ENCODE assay signal across 22 cellular contexts in the genomic region with DNA sequence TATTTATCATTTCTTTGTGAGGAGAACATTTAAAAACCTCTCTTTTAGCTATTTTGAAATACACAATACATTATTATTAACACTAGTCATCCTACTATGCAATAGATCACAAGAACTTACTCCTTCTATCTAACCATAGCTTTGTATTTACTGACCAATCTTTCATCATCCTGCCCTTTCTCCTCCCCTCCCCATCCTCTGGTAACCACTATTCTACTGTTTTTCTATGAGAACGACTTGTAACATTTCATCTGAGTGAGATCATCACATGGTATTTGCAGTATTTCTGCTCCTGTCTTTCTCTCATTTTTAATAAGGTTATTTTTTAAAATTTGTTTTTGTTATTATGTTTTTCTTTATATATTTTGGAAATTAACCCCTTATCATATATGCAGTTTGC.
"Had no signal": no experiment of that assay in that cellular context is flagged by ENCODE, and none has a peak within 500 bp of the region (broad histone marks: within the 10 kb centered on the region; RNA-seq: fewer than 3 reads in every experiment).

No MANE protein-coding gene starts in this region.

- H3K36me3 Mint-ChIP-seq: activated CD4-positive, alpha-beta memory T cell treated with anti-CD3 and anti-CD28 coated beads for 36 hours; activated CD8-positive, alpha-beta memory T cell treated with anti-CD3 and anti-CD28 coated beads, Interleukin-2, amount 10 ng/mL, durations not matched to agents 7 days and 5 days; naive thymus-derived CD8-positive, alpha-beta T cell had no signal

- H3K9me3 Mint-ChIP-seq: activated CD4-positive, alpha-beta memory T cell treated with anti-CD3 and anti-CD28 coated beads for 36 hours; activated naive CD4-positive, alpha-beta T cell treated with anti-CD3 and anti-CD28 coated beads for 36 hours; activated naive CD8-positive, alpha-beta T cell treated with anti-CD3 and anti-CD28 coated beads, Interleukin-2, amount 50 U/mL, for 24 hours; activated T-helper 2 cell treated with anti-CD3 and anti-CD28 coated beads, Interferon-gamma antibody, Interleukin-2, Interleukin-4, amounts not matched to agents 10 μg/mL and 5 μg/mL and 100 μg/mL, durations not matched to agents 14 hours and 24 hours and 36 hours had no signal

- H3K27me3 Mint-ChIP-seq: activated CD4-positive, alpha-beta memory T cell treated with anti-CD3 and anti-CD28 coated beads for 36 hours; activated CD4-positive, alpha-beta T cell treated with anti-CD3 and anti-CD28 coated beads for 36 hours; activated CD8-positive, alpha-beta memory T cell treated with anti-CD3 and anti-CD28 coated beads, Interleukin-2, amount 10 ng/mL, durations not matched to agents 7 days and 5 days; activated naive CD8-positive, alpha-beta T cell treated with anti-CD3 and anti-CD28 coated beads, Interleukin-2, amount 50 U/mL, for 24 hours; naive thymus-derived CD8-positive, alpha-beta T cell; T-helper 17 cell had no signal

- H3K27me3 ChIP-seq: ascending aorta, colonic mucosa, gastrocnemius medialis, heart right ventricle, neutrophil, right atrium auricular region, suprapubic skin had no signal

- H3K4me1 Mint-ChIP-seq: activated CD4-positive, alpha-beta T cell treated with anti-CD3 and anti-CD28 coated beads for 36 hours; activated CD8-positive, alpha-beta memory T cell treated with anti-CD3 and anti-CD28 coated beads, Interleukin-2, amount 10 ng/mL, durations not matched to agents 7 days and 5 days; activated naive CD8-positive, alpha-beta T cell treated with anti-CD3 and anti-CD28 coated beads, Interleukin-2, amount 50 U/mL, for 24 hours; naive thymus-derived CD8-positive, alpha-beta T cell; T-helper 17 cell had no signal

- H3K27ac Mint-ChIP-seq: activated CD4-positive, alpha-beta memory T cell treated with anti-CD3 and anti-CD28 coated beads for 36 hours; activated CD4-positive, alpha-beta T cell treated with anti-CD3 and anti-CD28 coated beads for 36 hours; activated CD8-positive, alpha-beta memory T cell treated with anti-CD3 and anti-CD28 coated beads, Interleukin-2, amount 10 ng/mL, durations not matched to agents 7 days and 5 days; activated naive CD4-positive, alpha-beta T cell treated with anti-CD3 and anti-CD28 coated beads for 36 hours; activated naive CD8-positive, alpha-beta T cell treated with anti-CD3 and anti-CD28 coated beads, Interleukin-2, amount 50 U/mL, for 24 hours; activated T-helper 2 cell treated with anti-CD3 and anti-CD28 coated beads, Interferon-gamma antibody, Interleukin-2, Interleukin-4, amounts not matched to agents 10 μg/mL and 5 μg/mL and 100 μg/mL, durations not matched to agents 14 hours and 24 hours and 36 hours; naive thymus-derived CD8-positive, alpha-beta T cell; T-helper 17 cell had no signal

- ATAC-seq: activated CD4-positive, alpha-beta T cell treated with anti-CD3 and anti-CD28 coated beads for 36 hours; activated CD8-positive, alpha-beta memory T cell treated with anti-CD3 and anti-CD28 coated beads, Interleukin-2, amount 10 ng/mL, durations not matched to agents 7 days and 5 days; activated naive CD8-positive, alpha-beta T cell treated with anti-CD3 and anti-CD28 coated beads, Interleukin-2, amount 50 U/mL, for 24 hours; gastrocnemius medialis; heart right ventricle; left lobe of liver; naive thymus-derived CD8-positive, alpha-beta T cell; stimulated activated naive CD8-positive, alpha-beta T cell treated with anti-CD3 and anti-CD28 coated beads, Interleukin-15, Interleukin-2, amounts not matched to agents 100 U/mL and 50 U/mL, for 24 hours; T-helper 17 cell had no signal

- DNase-seq: activated CD4-positive, alpha-beta memory T cell treated with anti-CD3 and anti-CD28 coated beads for 36 hours; activated CD4-positive, alpha-beta T cell treated with anti-CD3 and anti-CD28 coated beads for 36 hours; activated CD8-positive, alpha-beta memory T cell treated with anti-CD3 and anti-CD28 coated beads, Interleukin-2, amount 10 ng/mL, durations not matched to agents 7 days and 5 days; activated naive CD4-positive, alpha-beta T cell treated with anti-CD3 and anti-CD28 coated beads for 36 hours; activated naive CD8-positive, alpha-beta T cell treated with anti-CD3 and anti-CD28 coated beads, Interleukin-2, amount 50 U/mL, for 24 hours; activated T-cell treated with anti-CD3 and anti-CD28 coated beads, Interleukin-2, amount 50 U/mL, for 1 hour; central memory CD4-positive, alpha-beta T cell; colonic mucosa; gastrocnemius medialis; heart right ventricle; islet precursor cell; naive thymus-derived CD8-positive, alpha-beta T cell; small intestine; stimulated activated CD4-positive, alpha-beta T cell treated with anti-CD3 and anti-CD28 coated beads, Interleukin-4, amount 100 ng/mL, for 4 hours; stimulated activated naive CD8-positive, alpha-beta T cell treated with anti-CD3 and anti-CD28 coated beads, Interleukin-15, Interleukin-2, amounts not matched to agents 100 U/mL and 50 U/mL, for 24 hours; T-helper 17 cell had no signal

- H3K4me1 ChIP-seq: ascending aorta, colonic mucosa, gastrocnemius medialis, heart right ventricle, right atrium auricular region, suprapubic skin had no signal

- H3K4me3 ChIP-seq: ascending aorta, colonic mucosa, gastrocnemius medialis, heart right ventricle, right atrium auricular region, suprapubic skin had no signal

- H3K4me3 Mint-ChIP-seq: activated CD4-positive, alpha-beta memory T cell treated with anti-CD3 and anti-CD28 coated beads for 36 hours; activated CD4-positive, alpha-beta T cell treated with anti-CD3 and anti-CD28 coated beads for 36 hours; activated CD8-positive, alpha-beta memory T cell treated with anti-CD3 and anti-CD28 coated beads, Interleukin-2, amount 10 ng/mL, durations not matched to agents 7 days and 5 days; activated naive CD4-positive, alpha-beta T cell treated with anti-CD3 and anti-CD28 coated beads for 36 hours; activated naive CD8-positive, alpha-beta T cell treated with anti-CD3 and anti-CD28 coated beads, Interleukin-2, amount 50 U/mL, for 24 hours; naive thymus-derived CD8-positive, alpha-beta T cell; T-helper 17 cell had no signal

- H3K27ac ChIP-seq: ascending aorta, colonic mucosa, gastrocnemius medialis, heart right ventricle, neutrophil, right atrium auricular region, suprapubic skin had no signal

- H3K9me3 ChIP-seq: ascending aorta, colonic mucosa, gastrocnemius medialis, heart right ventricle, neutrophil, suprapubic skin had no signal

- H3K36me3 ChIP-seq: ascending aorta, colonic mucosa, gastrocnemius medialis, heart right ventricle, neutrophil, right atrium auricular region, suprapubic skin had no signal
